In genomic region chr6:24774696-24775519, GRCh38 we compare ENCODE assay signal across 8 cellular contexts. TPM values are rescaled to one million over a fixed set of nuclear protein-coding genes. Genes with fewer than 3 reads are reported as not detected.
DNase-seq lines count a peak whose midpoint lies in the region; ATAC-seq, FAIRE-seq and TF ChIP-seq lines count a peak whose summit lies in the region.

Gene GMNN (plus strand): TSS chr6:24774937. CDS start chr6:24777247, 2,310 bp downstream.

- no peaks in the 10 kb centered on the region for H3K27me3 ChIP-seq in DOHH2 (ENCODE audit: control insufficient read depth, low read length)
- H3K27me3 ChIP-seq in GM23248 (replicated peaks; ENCODE audit: insufficient read depth): no peaks in the 10 kb centered on the region
- no peaks in the 10 kb centered on the region for H3K27me3 ChIP-seq in Karpas-422 (ENCODE audit: low read length)
- no peaks in the 10 kb centered on the region for H3K27me3 ChIP-seq in esophagus muscularis mucosa
- no peaks in the 10 kb centered on the region for H3K27me3 ChIP-seq in muscle layer of duodenum (ENCODE audit: low read depth, low read length)

- peaks cover 36% of the 10 kb centered on the region for H3K4me1 ChIP-seq in DOHH2 (ENCODE audit: control insufficient read depth, low read length)
- peaks cover 28% of the 10 kb centered on the region for H3K4me1 ChIP-seq in GM23248 (ENCODE audit: insufficient read depth)
- peaks cover 37% of the 10 kb centered on the region for H3K4me1 ChIP-seq in Karpas-422 (ENCODE audit: low read length)
- peaks cover 10 to 17% (median 16%) of the 10 kb centered on the region in 4 donors for H3K4me1 ChIP-seq in esophagus muscularis mucosa
- H3K4me1 ChIP-seq in muscle layer of duodenum (ENCODE audit: control insufficient read depth in 1 of 2, insufficient read depth in 2 of 2, low read length in 2 of 2): no peaks in the 10 kb centered on the region

- H3K36me3 ChIP-seq in DOHH2 (ENCODE audit: control insufficient read depth, low read length) (peaks cover 50% of the 10 kb centered on the region), GM23248 (ENCODE audit: low read depth) (no peaks in the 10 kb centered on the region), Karpas-422 (ENCODE audit: insufficient read depth, low read length) (peaks cover 26% of the 10 kb centered on the region; the same call in 1 of the 2 replicates), esophagus muscularis mucosa (no peaks in the 10 kb centered on the region), muscle layer of duodenum (ENCODE audit: control insufficient read depth in 1 of 2, insufficient read depth in 2 of 2, low read length in 2 of 2) (peaks cover 0 to 3% of the 10 kb centered on the region in 2 donors)

- no peaks in the 10 kb centered on the region for H3K27me3 Mint-ChIP-seq in activated T-cell treated with anti-CD3 and anti-CD28 coated beads, Interleukin-2, amount 50 U/mL, for 72 hours (ENCODE audit: low read depth)

- H3K36me3 Mint-ChIP-seq in activated T-cell treated with anti-CD3 and anti-CD28 coated beads, Interleukin-2, amount 50 U/mL, for 72 hours (ENCODE audit: insufficient read depth in 2 of 2): peaks cover 13 to 24% of the 10 kb centered on the region in 2 donors

- peak within 1 kb of the TSS; percentile 82 for H3K9ac ChIP-seq in GM23248
- peak within 1 kb of the TSS; percentile 99 for H3K9ac ChIP-seq in Karpas-422 (ENCODE audit: low read length)

- intact Hi-C loops in esophagus muscularis mucosa (cut with DNase I): loop anchor here (5.0 kb wide), 1 partner anchor 48 kb away; no protein-coding TSS in a partner anchor

- no peak for TF ChIP-seq POLR2A in esophagus muscularis mucosa (IDR thresholded peaks at IDR 0.05; ENCODE audit: low read depth)

- peak within 1 kb of the TSS; percentile 97 for H3K4me2 ChIP-seq in DOHH2 (ENCODE audit: low read length)
- H3K4me2 ChIP-seq in GM23248 (ENCODE audit: unreplicated experiment): peak within 1 kb of the TSS; percentile 85
- peak within 1 kb of the TSS; percentile 83 for H3K4me2 ChIP-seq in Karpas-422 (ENCODE audit: low read depth, low read length, poor library complexity, severe bottlenecking)

- peak within 1 kb of the TSS; percentile 96 for H3K27ac Mint-ChIP-seq in activated T-cell treated with anti-CD3 and anti-CD28 coated beads, Interleukin-2, amount 50 U/mL, for 72 hours

- H3K4me3 Mint-ChIP-seq in activated T-cell treated with anti-CD3 and anti-CD28 coated beads, Interleukin-2, amount 50 U/mL, for 72 hours: peak within 1 kb of the TSS; percentile 96

- TF ChIP-seq EP300 in esophagus muscularis mucosa (IDR thresholded peaks at IDR 0.05): no peak

- ATAC-seq in activated T-cell treated with anti-CD3 and anti-CD28 coated beads, Interleukin-2, amount 50 U/mL, for 72 hours (replicated peaks in 1 of 2): peak; percentile 91 to 93

- peak within 1 kb of the TSS; percentile 100 for H3K4me3 ChIP-seq in DOHH2 (ENCODE audit: low read length)
- peak within 1 kb of the TSS; percentile 88 for H3K4me3 ChIP-seq in GM23248
- H3K4me3 ChIP-seq in Karpas-422 (ENCODE audit: low read length): peak within 1 kb of the TSS; percentile 94
- H3K4me3 ChIP-seq in esophagus muscularis mucosa: peak within 1 kb of the TSS; percentile 78 to 97 (median 88)
- peak within 1 kb of the TSS; percentile 82 to 99 for H3K4me3 ChIP-seq in muscle layer of duodenum (ENCODE audit: low read depth in 1 of 2, low read length in 2 of 2)

- peak; percentile 27 for FAIRE-seq in RCC 7860 (lab: Jason Lieb, UNC)

- peaks cover 51% of the 10 kb centered on the region for H3K79me2 ChIP-seq in DOHH2 (ENCODE audit: control insufficient read depth, low read length)
- peaks cover 46% of the 10 kb centered on the region for H3K79me2 ChIP-seq in GM23248 (ENCODE audit: insufficient read depth)
- peaks cover 50% of the 10 kb centered on the region for H3K79me2 ChIP-seq in Karpas-422 (ENCODE audit: low read length)

- peak; percentile 99 for DNase-seq in GM23248
- peak; percentile 99 for DNase-seq in Karpas-422
- peak; percentile 83 for DNase-seq in RCC 7860 (ENCODE audit: low spot score)
- peak; percentile 99 for DNase-seq in activated T-cell treated with anti-CD3 and anti-CD28 coated beads, Interleukin-2, amount 50 U/mL, for 72 hours
- DNase-seq in esophagus muscularis mucosa (ENCODE audit: extremely low spot score): peak; percentile 99
- peak; percentile 98 for DNase-seq in stimulated activated CD8-positive, alpha-beta memory T cell treated with anti-CD3 and anti-CD28 coated beads, Interleukin-7, amount 100 ng/mL, for 24 hours (ENCODE audit: low read depth)

- H3K9me3 Mint-ChIP-seq in activated T-cell treated with anti-CD3 and anti-CD28 coated beads, Interleukin-2, amount 50 U/mL, for 72 hours: no peaks in the 10 kb centered on the region

- WGBS in GM23248 (ENCODE audit: low coverage in 1 of 2, low lambda C conversion rate in 2 of 2, missing lambda C conversion rate in 2 of 2), 2 experiments: 1 to 3% methylated on average over 70 to 75 of the region's 75 CpGs
- under 1% methylated on average over 51 of the region's 75 CpGs for WGBS in esophagus muscularis mucosa

- H3F3A ChIP-seq in DOHH2 (ENCODE audit: control insufficient read depth, insufficient read depth) (peaks cover 8% of the 10 kb centered on the region; the same call in 1 of the 2 replicates), GM23248 (ENCODE audit: insufficient read depth) (peaks cover 15% of the 10 kb centered on the region; the same call in 1 of the 2 replicates)

- H4K20me1 ChIP-seq in DOHH2 (ENCODE audit: control insufficient read depth, insufficient read depth, low read depth, low read length): peaks cover 28% of the 10 kb centered on the region
- H4K20me1 ChIP-seq in GM23248 (ENCODE audit: insufficient read depth): no peaks in the 10 kb centered on the region
- H4K20me1 ChIP-seq in Karpas-422 (ENCODE audit: insufficient read depth, low read depth, low read length): peaks cover 9% of the 10 kb centered on the region; the same call in 1 of the 2 replicates

- H2AFZ ChIP-seq in GM23248: peak within 1 kb of the TSS; percentile 100
- peak within 1 kb of the TSS; percentile 54; the same call in 1 of the 2 replicates for H2AFZ ChIP-seq in Karpas-422 (ENCODE audit: low read length)

- H3K4me1 Mint-ChIP-seq in activated T-cell treated with anti-CD3 and anti-CD28 coated beads, Interleukin-2, amount 50 U/mL, for 72 hours (ENCODE audit: low read depth): peaks cover 32% of the 10 kb centered on the region

- no peaks in the 10 kb centered on the region for H3K9me3 ChIP-seq in DOHH2 (ENCODE audit: control insufficient read depth, insufficient read depth, low read length)
- no peaks in the 10 kb centered on the region for H3K9me3 ChIP-seq in GM23248 (ENCODE audit: low read depth)
- H3K9me3 ChIP-seq in Karpas-422 (ENCODE audit: low read length): no peaks in the 10 kb centered on the region
- no peaks in the 10 kb centered on the region for H3K9me3 ChIP-seq in esophagus muscularis mucosa
- no peaks in the 10 kb centered on the region for H3K9me3 ChIP-seq in muscle layer of duodenum (ENCODE audit: control insufficient read depth in 1 of 2, low read length in 2 of 2)

- in situ Hi-C loops in GM23248 (cut with MboI): no loop called here

- H3K27ac ChIP-seq in DOHH2 (ENCODE audit: low read depth, low read length): peak within 1 kb of the TSS; percentile 95
- H3K27ac ChIP-seq in GM23248: peak within 1 kb of the TSS; percentile 74
- H3K27ac ChIP-seq in Karpas-422 (ENCODE audit: low read length): peak within 1 kb of the TSS; percentile 92
- H3K27ac ChIP-seq in esophagus muscularis mucosa (replicated peaks in 1 of 4): peak within 1 kb of the TSS; percentile 89 to 98 (median 94)
- peak within 1 kb of the TSS; percentile 89 for H3K27ac ChIP-seq in muscle layer of duodenum (ENCODE audit: low read length)

- no peak for TF ChIP-seq CTCF in DOHH2 (IDR thresholded peaks at IDR 0.05; ENCODE audit: low read depth, low read length, poor library complexity, severe bottlenecking)
- no peak for TF ChIP-seq CTCF in esophagus muscularis mucosa (IDR thresholded peaks at IDR 0.05)

- H3K9me2 ChIP-seq in DOHH2 (replicated peaks; ENCODE audit: control insufficient read depth, low read length): no peaks in the 10 kb centered on the region
- no peaks in the 10 kb centered on the region for H3K9me2 ChIP-seq in GM23248 (ENCODE audit: insufficient read depth)
- no peaks in the 10 kb centered on the region for H3K9me2 ChIP-seq in Karpas-422 (replicated peaks; ENCODE audit: insufficient read depth, low read length)

RNA-seq across cellular contexts. Expression of gene GMNN, which starts in this region (rescaled TPM):
- 8.4 and 16.2 TPM in 2 replicates for total RNA-seq in GM23248 (2014; rRNA removed; shearing (Covaris generic))
- polyA plus RNA-seq in GM23248 (2016; fragmentation: Nextera tagmentation; extraction: Ambion mirVana): 25.0 and 26.5 TPM in 2 replicates
- total RNA-seq in Karpas-422 (2014; rRNA removed; shearing (Covaris generic); ENCODE audit: low replicate concordance): 23.3 and 29.6 TPM in 2 replicates
- 10 to 100 TPM; 50.8 to 58.5 TPM for total RNA-seq in activated T-cell treated with anti-CD3 and anti-CD28 coated beads, Interleukin-2, amount 50 U/mL, for 72 hours
- total RNA-seq in esophagus muscularis mucosa: 1 to 10 TPM; 4.1 to 8.0 (median 5.4) TPM

Comparison
In these comparisons a context has a peak if more than half of its experiments do, and no peak if none do; other contexts are left out.
1. Peak in every context shown above with its lines: DNase-seq, ATAC-seq, H3K4me3 ChIP-seq and H3K27ac ChIP-seq.